ENCODE assay signal across 1 cellular context in the genomic region with DNA sequence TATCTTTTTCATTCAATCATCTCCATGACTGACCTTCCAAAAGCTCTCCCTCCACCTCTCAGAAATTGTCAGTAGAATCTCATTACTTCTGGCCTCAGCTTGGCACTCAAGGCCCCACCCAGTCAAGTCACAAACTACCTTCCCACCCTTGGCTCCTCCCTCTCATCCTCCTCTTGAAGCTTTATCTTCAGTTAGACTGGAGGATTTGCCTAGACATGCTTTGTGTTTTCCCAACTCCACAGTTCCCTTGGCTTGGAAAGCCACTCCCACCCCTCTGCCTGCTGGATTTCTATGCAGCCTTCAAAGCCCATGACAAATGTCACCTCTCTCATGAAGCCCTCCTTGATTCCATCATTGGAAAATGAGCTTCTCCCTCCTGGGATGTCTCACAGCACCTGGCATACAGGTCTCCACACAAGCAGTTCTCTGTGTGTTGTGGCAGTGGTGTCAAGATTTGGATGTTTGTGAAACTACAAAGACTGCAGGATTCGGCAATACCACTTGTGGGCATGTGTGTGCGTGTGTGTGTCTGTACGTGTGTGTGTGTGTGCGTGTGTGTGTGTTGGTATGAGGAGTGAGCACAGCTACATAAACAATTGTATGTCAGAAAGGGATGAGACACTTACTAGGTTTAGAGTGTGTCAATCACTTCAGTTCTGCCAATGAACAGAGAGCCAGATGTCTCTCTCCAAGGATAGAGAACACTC.
TF ChIP-seq lines count a peak whose summit lies in the region.

No MANE protein-coding gene starts in this region.

TF ChIP-seq in K562, 482 proteins besides CTCF, POLR2A, EP300 and RAD21 (continued from another document and continues in another):
- TF ChIP-seq, protein P1, sequence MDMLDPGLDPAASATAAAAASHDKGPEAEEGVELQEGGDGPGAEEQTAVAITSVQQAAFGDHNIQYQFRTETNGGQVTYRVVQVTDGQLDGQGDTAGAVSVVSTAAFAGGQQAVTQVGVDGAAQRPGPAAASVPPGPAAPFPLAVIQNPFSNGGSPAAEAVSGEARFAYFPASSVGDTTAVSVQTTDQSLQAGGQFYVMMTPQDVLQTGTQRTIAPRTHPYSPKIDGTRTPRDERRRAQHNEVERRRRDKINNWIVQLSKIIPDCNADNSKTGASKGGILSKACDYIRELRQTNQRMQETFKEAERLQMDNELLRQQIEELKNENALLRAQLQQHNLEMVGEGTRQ (CRISPR knock-in tag; IDR thresholded peaks at IDR 0.05): no peak
- no peak for TF ChIP-seq ZNF143 (CRISPR knock-in tag; IDR thresholded peaks at IDR 0.05)
- TF ChIP-seq, protein P2, sequence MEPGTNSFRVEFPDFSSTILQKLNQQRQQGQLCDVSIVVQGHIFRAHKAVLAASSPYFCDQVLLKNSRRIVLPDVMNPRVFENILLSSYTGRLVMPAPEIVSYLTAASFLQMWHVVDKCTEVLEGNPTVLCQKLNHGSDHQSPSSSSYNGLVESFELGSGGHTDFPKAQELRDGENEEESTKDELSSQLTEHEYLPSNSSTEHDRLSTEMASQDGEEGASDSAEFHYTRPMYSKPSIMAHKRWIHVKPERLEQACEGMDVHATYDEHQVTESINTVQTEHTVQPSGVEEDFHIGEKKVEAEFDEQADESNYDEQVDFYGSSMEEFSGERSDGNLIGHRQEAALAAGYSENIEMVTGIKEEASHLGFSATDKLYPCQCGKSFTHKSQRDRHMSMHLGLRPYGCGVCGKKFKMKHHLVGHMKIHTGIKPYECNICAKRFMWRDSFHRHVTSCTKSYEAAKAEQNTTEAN (CRISPR knock-in tag; IDR thresholded peaks at IDR 0.05): no peak
- TF ChIP-seq TEAD1 (CRISPR knock-in tag; IDR thresholded peaks at IDR 0.05): no peak
- no peak for TF ChIP-seq TAF1 (IDR thresholded peaks at IDR 0.05; ENCODE audit: control insufficient read depth, extremely low read depth, insufficient read depth, low read length, severe bottlenecking)
- TF ChIP-seq, protein P3, sequence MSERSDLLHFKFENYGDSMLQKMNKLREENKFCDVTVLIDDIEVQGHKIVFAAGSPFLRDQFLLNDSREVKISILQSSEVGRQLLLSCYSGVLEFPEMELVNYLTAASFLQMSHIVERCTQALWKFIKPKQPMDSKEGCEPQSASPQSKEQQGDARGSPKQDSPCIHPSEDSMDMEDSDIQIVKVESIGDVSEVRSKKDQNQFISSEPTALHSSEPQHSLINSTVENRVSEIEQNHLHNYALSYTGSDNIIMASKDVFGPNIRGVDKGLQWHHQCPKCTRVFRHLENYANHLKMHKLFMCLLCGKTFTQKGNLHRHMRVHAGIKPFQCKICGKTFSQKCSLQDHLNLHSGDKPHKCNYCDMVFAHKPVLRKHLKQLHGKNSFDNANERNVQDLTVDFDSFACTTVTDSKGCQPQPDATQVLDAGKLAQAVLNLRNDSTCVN (CRISPR knock-in tag; IDR thresholded peaks at IDR 0.05): no peak
- no peak for TF ChIP-seq HLTF (IDR thresholded peaks at IDR 0.05)
- TF ChIP-seq MCM3 (IDR thresholded peaks at IDR 0.05): no peak
- no peak for TF ChIP-seq FOXK1 (CRISPR knock-in tag; IDR thresholded peaks at IDR 0.05; ENCODE audit: borderline replicate concordance)
- no peak for TF ChIP-seq MBD2 (IDR thresholded peaks at IDR 0.05; ENCODE audit: borderline replicate concordance, low read depth)
- TF ChIP-seq, protein P4, sequence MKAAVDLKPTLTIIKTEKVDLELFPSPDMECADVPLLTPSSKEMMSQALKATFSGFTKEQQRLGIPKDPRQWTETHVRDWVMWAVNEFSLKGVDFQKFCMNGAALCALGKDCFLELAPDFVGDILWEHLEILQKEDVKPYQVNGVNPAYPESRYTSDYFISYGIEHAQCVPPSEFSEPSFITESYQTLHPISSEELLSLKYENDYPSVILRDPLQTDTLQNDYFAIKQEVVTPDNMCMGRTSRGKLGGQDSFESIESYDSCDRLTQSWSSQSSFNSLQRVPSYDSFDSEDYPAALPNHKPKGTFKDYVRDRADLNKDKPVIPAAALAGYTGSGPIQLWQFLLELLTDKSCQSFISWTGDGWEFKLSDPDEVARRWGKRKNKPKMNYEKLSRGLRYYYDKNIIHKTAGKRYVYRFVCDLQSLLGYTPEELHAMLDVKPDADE (conservative IDR thresholded peaks at IDR 0.05; ENCODE audit: control insufficient read depth, low read depth, low read length): no peak
- TF ChIP-seq MAFG (tag; conservative IDR thresholded peaks at IDR 0.05): peak; percentile 98
- no peak for TF ChIP-seq PCBP1 (IDR thresholded peaks at IDR 0.05; ENCODE audit: low read depth, low read length, poor library complexity, severe bottlenecking)
- TF ChIP-seq BDP1 (IDR thresholded peaks at IDR 0.05; ENCODE audit: insufficient read depth, insufficient read length): no peak
- TF ChIP-seq SMARCE1 (IDR thresholded peaks at IDR 0.05): peak; percentile 18; the same call in 1 of the 2 replicates
- no peak for TF ChIP-seq HNRNPUL1 (IDR thresholded peaks at IDR 0.05; ENCODE audit: low read length)
- no peak for TF ChIP-seq BRCA1 (IDR thresholded peaks at IDR 0.05)
- no peak for TF ChIP-seq BRCA1 (CRISPR knock-in tag; IDR thresholded peaks at IDR 0.05)
- TF ChIP-seq, protein P5, sequence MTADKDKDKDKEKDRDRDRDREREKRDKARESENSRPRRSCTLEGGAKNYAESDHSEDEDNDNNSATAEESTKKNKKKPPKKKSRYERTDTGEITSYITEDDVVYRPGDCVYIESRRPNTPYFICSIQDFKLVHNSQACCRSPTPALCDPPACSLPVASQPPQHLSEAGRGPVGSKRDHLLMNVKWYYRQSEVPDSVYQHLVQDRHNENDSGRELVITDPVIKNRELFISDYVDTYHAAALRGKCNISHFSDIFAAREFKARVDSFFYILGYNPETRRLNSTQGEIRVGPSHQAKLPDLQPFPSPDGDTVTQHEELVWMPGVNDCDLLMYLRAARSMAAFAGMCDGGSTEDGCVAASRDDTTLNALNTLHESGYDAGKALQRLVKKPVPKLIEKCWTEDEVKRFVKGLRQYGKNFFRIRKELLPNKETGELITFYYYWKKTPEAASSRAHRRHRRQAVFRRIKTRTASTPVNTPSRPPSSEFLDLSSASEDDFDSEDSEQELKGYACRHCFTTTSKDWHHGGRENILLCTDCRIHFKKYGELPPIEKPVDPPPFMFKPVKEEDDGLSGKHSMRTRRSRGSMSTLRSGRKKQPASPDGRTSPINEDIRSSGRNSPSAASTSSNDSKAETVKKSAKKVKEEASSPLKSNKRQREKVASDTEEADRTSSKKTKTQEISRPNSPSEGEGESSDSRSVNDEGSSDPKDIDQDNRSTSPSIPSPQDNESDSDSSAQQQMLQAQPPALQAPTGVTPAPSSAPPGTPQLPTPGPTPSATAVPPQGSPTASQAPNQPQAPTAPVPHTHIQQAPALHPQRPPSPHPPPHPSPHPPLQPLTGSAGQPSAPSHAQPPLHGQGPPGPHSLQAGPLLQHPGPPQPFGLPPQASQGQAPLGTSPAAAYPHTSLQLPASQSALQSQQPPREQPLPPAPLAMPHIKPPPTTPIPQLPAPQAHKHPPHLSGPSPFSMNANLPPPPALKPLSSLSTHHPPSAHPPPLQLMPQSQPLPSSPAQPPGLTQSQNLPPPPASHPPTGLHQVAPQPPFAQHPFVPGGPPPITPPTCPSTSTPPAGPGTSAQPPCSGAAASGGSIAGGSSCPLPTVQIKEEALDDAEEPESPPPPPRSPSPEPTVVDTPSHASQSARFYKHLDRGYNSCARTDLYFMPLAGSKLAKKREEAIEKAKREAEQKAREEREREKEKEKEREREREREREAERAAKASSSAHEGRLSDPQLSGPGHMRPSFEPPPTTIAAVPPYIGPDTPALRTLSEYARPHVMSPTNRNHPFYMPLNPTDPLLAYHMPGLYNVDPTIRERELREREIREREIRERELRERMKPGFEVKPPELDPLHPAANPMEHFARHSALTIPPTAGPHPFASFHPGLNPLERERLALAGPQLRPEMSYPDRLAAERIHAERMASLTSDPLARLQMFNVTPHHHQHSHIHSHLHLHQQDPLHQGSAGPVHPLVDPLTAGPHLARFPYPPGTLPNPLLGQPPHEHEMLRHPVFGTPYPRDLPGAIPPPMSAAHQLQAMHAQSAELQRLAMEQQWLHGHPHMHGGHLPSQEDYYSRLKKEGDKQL (CRISPR knock-in tag; IDR thresholded peaks at IDR 0.05; ENCODE audit: borderline replicate concordance): no peak
- TF ChIP-seq HOXB6 (CRISPR knock-in tag; IDR thresholded peaks at IDR 0.05; ENCODE audit: borderline replicate concordance): no peak
- no peak for TF ChIP-seq TCF3 (CRISPR knock-in tag; IDR thresholded peaks at IDR 0.05)
- TF ChIP-seq ZNF3 (CRISPR knock-in tag; IDR thresholded peaks at IDR 0.05): no peak
- TF ChIP-seq SRSF7 (optimal IDR thresholded peaks at IDR 0.05; ENCODE audit: low read depth, low read length): no peak
- TF ChIP-seq ARHGAP35 (IDR thresholded peaks at IDR 0.05; ENCODE audit: partially characterized antibody): no peak
- TF ChIP-seq, protein P6, sequence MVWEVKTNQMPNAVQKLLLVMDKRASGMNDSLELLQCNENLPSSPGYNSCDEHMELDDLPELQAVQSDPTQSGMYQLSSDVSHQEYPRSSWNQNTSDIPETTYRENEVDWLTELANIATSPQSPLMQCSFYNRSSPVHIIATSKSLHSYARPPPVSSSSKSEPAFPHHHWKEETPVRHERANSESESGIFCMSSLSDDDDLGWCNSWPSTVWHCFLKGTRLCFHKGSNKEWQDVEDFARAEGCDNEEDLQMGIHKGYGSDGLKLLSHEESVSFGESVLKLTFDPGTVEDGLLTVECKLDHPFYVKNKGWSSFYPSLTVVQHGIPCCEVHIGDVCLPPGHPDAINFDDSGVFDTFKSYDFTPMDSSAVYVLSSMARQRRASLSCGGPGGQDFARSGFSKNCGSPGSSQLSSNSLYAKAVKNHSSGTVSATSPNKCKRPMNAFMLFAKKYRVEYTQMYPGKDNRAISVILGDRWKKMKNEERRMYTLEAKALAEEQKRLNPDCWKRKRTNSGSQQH (CRISPR knock-in tag; IDR thresholded peaks at IDR 0.05): no peak
- TF ChIP-seq, protein P7, sequence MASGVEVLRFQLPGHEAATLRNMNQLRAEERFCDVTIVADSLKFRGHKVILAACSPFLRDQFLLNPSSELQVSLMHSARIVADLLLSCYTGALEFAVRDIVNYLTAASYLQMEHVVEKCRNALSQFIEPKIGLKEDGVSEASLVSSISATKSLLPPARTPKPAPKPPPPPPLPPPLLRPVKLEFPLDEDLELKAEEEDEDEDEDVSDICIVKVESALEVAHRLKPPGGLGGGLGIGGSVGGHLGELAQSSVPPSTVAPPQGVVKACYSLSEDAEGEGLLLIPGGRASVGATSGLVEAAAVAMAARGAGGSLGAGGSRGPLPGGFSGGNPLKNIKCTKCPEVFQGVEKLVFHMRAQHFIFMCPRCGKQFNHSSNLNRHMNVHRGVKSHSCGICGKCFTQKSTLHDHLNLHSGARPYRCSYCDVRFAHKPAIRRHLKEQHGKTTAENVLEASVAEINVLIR (CRISPR knock-in tag; IDR thresholded peaks at IDR 0.05): no peak
- TF ChIP-seq NR2F6 (CRISPR knock-in tag; IDR thresholded peaks at IDR 0.05): no peak
- no peak for TF ChIP-seq ZNF561 (CRISPR knock-in tag; conservative IDR thresholded peaks at IDR 0.05)
- TF ChIP-seq MXI1 (IDR thresholded peaks at IDR 0.05; ENCODE audit: low read depth, low read length): no peak
- TF ChIP-seq, protein P8, sequence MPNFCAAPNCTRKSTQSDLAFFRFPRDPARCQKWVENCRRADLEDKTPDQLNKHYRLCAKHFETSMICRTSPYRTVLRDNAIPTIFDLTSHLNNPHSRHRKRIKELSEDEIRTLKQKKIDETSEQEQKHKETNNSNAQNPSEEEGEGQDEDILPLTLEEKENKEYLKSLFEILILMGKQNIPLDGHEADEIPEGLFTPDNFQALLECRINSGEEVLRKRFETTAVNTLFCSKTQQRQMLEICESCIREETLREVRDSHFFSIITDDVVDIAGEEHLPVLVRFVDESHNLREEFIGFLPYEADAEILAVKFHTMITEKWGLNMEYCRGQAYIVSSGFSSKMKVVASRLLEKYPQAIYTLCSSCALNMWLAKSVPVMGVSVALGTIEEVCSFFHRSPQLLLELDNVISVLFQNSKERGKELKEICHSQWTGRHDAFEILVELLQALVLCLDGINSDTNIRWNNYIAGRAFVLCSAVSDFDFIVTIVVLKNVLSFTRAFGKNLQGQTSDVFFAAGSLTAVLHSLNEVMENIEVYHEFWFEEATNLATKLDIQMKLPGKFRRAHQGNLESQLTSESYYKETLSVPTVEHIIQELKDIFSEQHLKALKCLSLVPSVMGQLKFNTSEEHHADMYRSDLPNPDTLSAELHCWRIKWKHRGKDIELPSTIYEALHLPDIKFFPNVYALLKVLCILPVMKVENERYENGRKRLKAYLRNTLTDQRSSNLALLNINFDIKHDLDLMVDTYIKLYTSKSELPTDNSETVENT (CRISPR knock-in tag; IDR thresholded peaks at IDR 0.05): no peak
- TF ChIP-seq YY1 (IDR thresholded peaks at IDR 0.05; ENCODE audit: borderline replicate concordance in 1 of 3, control insufficient read depth in 1 of 3, extremely low read depth in 1 of 3, insufficient read depth in 3 of 3, insufficient read length in 1 of 3, insufficient replicate concordance in 2 of 3, low read depth in 1 of 3, low read length in 2 of 3): no peak
- TF ChIP-seq, protein P9, sequence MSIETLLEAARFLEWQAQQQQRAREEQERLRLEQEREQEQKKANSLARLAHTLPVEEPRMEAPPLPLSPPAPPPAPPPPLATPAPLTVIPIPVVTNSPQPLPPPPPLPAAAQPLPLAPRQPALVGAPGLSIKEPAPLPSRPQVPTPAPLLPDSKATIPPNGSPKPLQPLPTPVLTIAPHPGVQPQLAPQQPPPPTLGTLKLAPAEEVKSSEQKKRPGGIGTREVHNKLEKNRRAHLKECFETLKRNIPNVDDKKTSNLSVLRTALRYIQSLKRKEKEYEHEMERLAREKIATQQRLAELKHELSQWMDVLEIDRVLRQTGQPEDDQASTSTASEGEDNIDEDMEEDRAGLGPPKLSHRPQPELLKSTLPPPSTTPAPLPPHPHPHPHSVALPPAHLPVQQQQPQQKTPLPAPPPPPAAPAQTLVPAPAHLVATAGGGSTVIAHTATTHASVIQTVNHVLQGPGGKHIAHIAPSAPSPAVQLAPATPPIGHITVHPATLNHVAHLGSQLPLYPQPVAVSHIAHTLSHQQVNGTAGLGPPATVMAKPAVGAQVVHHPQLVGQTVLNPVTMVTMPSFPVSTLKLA (conservative IDR thresholded peaks at IDR 0.05): no peak
- TF ChIP-seq, protein P10, sequence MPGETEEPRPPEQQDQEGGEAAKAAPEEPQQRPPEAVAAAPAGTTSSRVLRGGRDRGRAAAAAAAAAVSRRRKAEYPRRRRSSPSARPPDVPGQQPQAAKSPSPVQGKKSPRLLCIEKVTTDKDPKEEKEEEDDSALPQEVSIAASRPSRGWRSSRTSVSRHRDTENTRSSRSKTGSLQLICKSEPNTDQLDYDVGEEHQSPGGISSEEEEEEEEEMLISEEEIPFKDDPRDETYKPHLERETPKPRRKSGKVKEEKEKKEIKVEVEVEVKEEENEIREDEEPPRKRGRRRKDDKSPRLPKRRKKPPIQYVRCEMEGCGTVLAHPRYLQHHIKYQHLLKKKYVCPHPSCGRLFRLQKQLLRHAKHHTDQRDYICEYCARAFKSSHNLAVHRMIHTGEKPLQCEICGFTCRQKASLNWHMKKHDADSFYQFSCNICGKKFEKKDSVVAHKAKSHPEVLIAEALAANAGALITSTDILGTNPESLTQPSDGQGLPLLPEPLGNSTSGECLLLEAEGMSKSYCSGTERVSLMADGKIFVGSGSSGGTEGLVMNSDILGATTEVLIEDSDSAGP (CRISPR knock-in tag; IDR thresholded peaks at IDR 0.05): no peak
- TF ChIP-seq, protein P11, sequence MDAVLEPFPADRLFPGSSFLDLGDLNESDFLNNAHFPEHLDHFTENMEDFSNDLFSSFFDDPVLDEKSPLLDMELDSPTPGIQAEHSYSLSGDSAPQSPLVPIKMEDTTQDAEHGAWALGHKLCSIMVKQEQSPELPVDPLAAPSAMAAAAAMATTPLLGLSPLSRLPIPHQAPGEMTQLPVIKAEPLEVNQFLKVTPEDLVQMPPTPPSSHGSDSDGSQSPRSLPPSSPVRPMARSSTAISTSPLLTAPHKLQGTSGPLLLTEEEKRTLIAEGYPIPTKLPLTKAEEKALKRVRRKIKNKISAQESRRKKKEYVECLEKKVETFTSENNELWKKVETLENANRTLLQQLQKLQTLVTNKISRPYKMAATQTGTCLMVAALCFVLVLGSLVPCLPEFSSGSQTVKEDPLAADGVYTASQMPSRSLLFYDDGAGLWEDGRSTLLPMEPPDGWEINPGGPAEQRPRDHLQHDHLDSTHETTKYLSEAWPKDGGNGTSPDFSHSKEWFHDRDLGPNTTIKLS (IDR thresholded peaks at IDR 0.05; ENCODE audit: borderline replicate concordance, low read depth): no peak
- TF ChIP-seq ZFP36 (IDR thresholded peaks at IDR 0.05; ENCODE audit: low read depth, low read length, partially characterized antibody): peak; percentile 100
